ENCODE assay signal across 37 cellular contexts in genomic region chr15:63851431-63851830, GRCh38. TPM values are rescaled to one million over a fixed set of nuclear protein-coding genes. Genes with fewer than 3 reads are reported as not detected.
DNase-seq lines count a peak whose midpoint lies in the region; ATAC-seq, FAIRE-seq and TF ChIP-seq lines count a peak whose summit lies in the region.
"Had no signal": no experiment of that assay in that cellular context is flagged by ENCODE, and none has a peak within 500 bp of the region (broad histone marks: within the 10 kb centered on the region; RNA-seq: fewer than 3 reads in every experiment).

No MANE protein-coding gene starts in this region.

- H3K27ac ChIP-seq in HepG2 (ENCODE audit: extremely low read length, insufficient read depth, low read length) (no peak overlapping the region), right lobe of liver (no peak overlapping the region), HEK293 (ENCODE audit: extremely low read depth, low read depth, low read length) (no peak overlapping the region), K562 (ENCODE audit: extremely low read depth, low read depth, low read length) (no peak overlapping the region), endodermal cell (ENCODE audit: low read depth, low read length) (no peak overlapping the region), trophoblast cell (ENCODE audit: low read depth, low read length) (no peak overlapping the region)
- H3K27ac ChIP-seq: 22Rv1; A549; BLaER1; BLaER1 treated with 17β-estradiol and CSF1 and Interleukin-3, amounts not matched to agents 10 nM and 100 nM; C4-2B had no signal

- no peak overlapping the region for H2BK12ac ChIP-seq in trophoblast cell (ENCODE audit: low read length)

- H3K14ac ChIP-seq in trophoblast cell (ENCODE audit: low read length): no peak overlapping the region

- H3K4me3 ChIP-seq in HepG2 (replicated peaks in 1 of 3; ENCODE audit: insufficient read depth in 1 of 3, low read depth in 2 of 3, low read length in 3 of 3) (no peak overlapping the region), right lobe of liver (no peak overlapping the region), HEK293 (ENCODE audit: low read depth, low read length) (no peak overlapping the region), K562 (no peak overlapping the region), endodermal cell (ENCODE audit: low read length) (peak overlapping the region; percentile 8), trophoblast cell (ENCODE audit: low read depth, low read length) (no peak overlapping the region)
- H3K4me3 ChIP-seq: A549; BLaER1; BLaER1 treated with 17β-estradiol and CSF1 and Interleukin-3, amounts not matched to agents 10 nM and 100 nM had no signal

- H3K36me3 ChIP-seq in HepG2 (replicated peaks in 1 of 2; ENCODE audit: control insufficient read depth in 1 of 2, insufficient read depth in 2 of 2, low read length in 2 of 2): no peaks in the 10 kb centered on the region
- H3K36me3 ChIP-seq in right lobe of liver: no peaks in the 10 kb centered on the region
- H3K36me3 ChIP-seq in HEK293 (ENCODE audit: control insufficient read depth in 2 of 2, insufficient read depth in 1 of 2, low read length in 2 of 2): no peaks in the 10 kb centered on the region
- no peaks in the 10 kb centered on the region for H3K36me3 ChIP-seq in K562 (ENCODE audit: control insufficient read depth, insufficient read depth, low read length)
- H3K36me3 ChIP-seq in endodermal cell (ENCODE audit: control insufficient read depth, insufficient read depth, low read length): no peaks in the 10 kb centered on the region
- no peaks in the 10 kb centered on the region for H3K36me3 ChIP-seq in trophoblast cell (ENCODE audit: control insufficient read depth in 1 of 2, insufficient read depth in 2 of 2, low read length in 2 of 2)
- H3K36me3 ChIP-seq: BE2C; BLaER1; BLaER1 treated with 17β-estradiol and CSF1 and Interleukin-3, amounts not matched to agents 10 nM and 100 nM had no signal

- FAIRE-seq in HepG2 (lab: Jason Lieb, UNC) (no peak), K562 (lab: Jason Lieb, UNC) (no peak)
- FAIRE-seq: A204.1, D721Med had no signal

- TF ChIP-seq EP300 in HepG2 (IDR thresholded peaks at IDR 0.05; ENCODE audit: low read depth in 2 of 2, low read length in 2 of 2): no peak
- no peak for TF ChIP-seq EP300 in HepG2 (CRISPR knock-in tag; IDR thresholded peaks at IDR 0.05; ENCODE audit: borderline replicate concordance)
- TF ChIP-seq EP300 in K562 (IDR thresholded peaks at IDR 0.05; ENCODE audit: low read length): no peak

- no peak overlapping the region for H3K18ac ChIP-seq in trophoblast cell (ENCODE audit: low read length)

- no peak overlapping the region for H4K8ac ChIP-seq in trophoblast cell (ENCODE audit: low read depth, low read length)

- peaks cover 8% of the 10 kb centered on the region for H3K4me1 Mint-ChIP-seq in endodermal cell
- H3K4me1 Mint-ChIP-seq: CD14-positive monocyte had no signal

- H4K91ac ChIP-seq in trophoblast cell (ENCODE audit: low read depth, low read length): no peak overlapping the region

- POLR2A ChIA-PET in HepG2 (lab: Yijun Ruan, JAX): no interaction called here
- POLR2A ChIA-PET in HEK293 (lab: Yijun Ruan, JAX): no interaction called here
- POLR2A ChIA-PET in K562 (lab: Yijun Ruan, JAX): interaction anchor here (0.6 kb wide), 1 partner anchor 22 kb away, joined by 4 read pairs; no protein-coding TSS in a partner anchor

- peaks cover 9% of the 10 kb centered on the region for H3K9me3 Mint-ChIP-seq in endodermal cell
- H3K9me3 Mint-ChIP-seq: CD8-positive, alpha-beta memory T cell; CD8-positive, alpha-beta T cell had no signal

- H2BK120ac ChIP-seq in trophoblast cell (ENCODE audit: insufficient read depth, low read length, poor library complexity): no peak overlapping the region

- H3K4me1 ChIP-seq in HepG2 (ENCODE audit: insufficient read depth, low read length): no peaks in the 10 kb centered on the region
- H3K4me1 ChIP-seq in right lobe of liver: no peaks in the 10 kb centered on the region
- H3K4me1 ChIP-seq in HEK293 (ENCODE audit: control insufficient read depth, insufficient read depth, low read length): no peaks in the 10 kb centered on the region
- H3K4me1 ChIP-seq in K562 (replicated peaks in 1 of 2; ENCODE audit: control insufficient read depth in 2 of 2, insufficient read depth in 2 of 2, low read length in 2 of 2): peaks cover 3 to 20% of the 10 kb centered on the region in 2 experiments; a peak in 2 of 5 replicates
- H3K4me1 ChIP-seq in endodermal cell (ENCODE audit: control insufficient read depth, insufficient read depth, low read length): peaks cover 5% of the 10 kb centered on the region
- H3K4me1 ChIP-seq in trophoblast cell (ENCODE audit: control insufficient read depth in 1 of 2, insufficient read depth in 2 of 2, low read length in 2 of 2): peaks cover 2 to 6% of the 10 kb centered on the region in 2 experiments
- H3K4me1 ChIP-seq: A549, BE2C, Caco-2 had no signal

- no peaks in the 10 kb centered on the region for H3K9me1 ChIP-seq in K562 (ENCODE audit: control insufficient read depth, insufficient read depth, low read length)

- H3K27me3 ChIP-seq in HepG2 (ENCODE audit: control insufficient read depth in 1 of 2, insufficient read depth in 2 of 2, low read length in 2 of 2) (no peaks in the 10 kb centered on the region), right lobe of liver (no peaks in the 10 kb centered on the region), K562 (ENCODE audit: control insufficient read depth in 2 of 2, insufficient read depth in 2 of 2, low read length in 2 of 2) (no peaks in the 10 kb centered on the region), endodermal cell (ENCODE audit: control insufficient read depth, insufficient read depth, low read length, poor library complexity, severe bottlenecking) (no peaks in the 10 kb centered on the region), trophoblast cell (ENCODE audit: insufficient read depth, low read length) (no peaks in the 10 kb centered on the region)
- H3K27me3 ChIP-seq: BE2C; BLaER1; BLaER1 treated with 17β-estradiol and CSF1 and Interleukin-3, amounts not matched to agents 10 nM and 100 nM had no signal

- TF ChIP-seq POLR2A in HepG2 (IDR thresholded peaks at IDR 0.05; ENCODE audit: insufficient read depth in 1 of 2, low read depth in 2 of 2, low read length in 2 of 2): no peak
- TF ChIP-seq POLR2A in right lobe of liver (IDR thresholded peaks at IDR 0.05): no peak
- no peak for TF ChIP-seq POLR2A in K562 (conservative IDR thresholded peaks at IDR 0.05)

- H3K79me2 ChIP-seq in HepG2 (ENCODE audit: insufficient read depth, low read length): no peaks in the 10 kb centered on the region
- H3K79me2 ChIP-seq in K562 (ENCODE audit: control insufficient read depth, insufficient read depth, low read length): no peaks in the 10 kb centered on the region
- no peaks in the 10 kb centered on the region for H3K79me2 ChIP-seq in trophoblast cell (ENCODE audit: control insufficient read depth, insufficient read depth, low read length, poor library complexity)

- H2AK5ac ChIP-seq in trophoblast cell (ENCODE audit: low read length): no peak overlapping the region

- H3K9me3 ChIP-seq in HepG2 (ENCODE audit: low read length): no peaks in the 10 kb centered on the region
- no peaks in the 10 kb centered on the region for H3K9me3 ChIP-seq in right lobe of liver
- no peaks in the 10 kb centered on the region for H3K9me3 ChIP-seq in HEK293 (ENCODE audit: control insufficient read depth, insufficient read depth, low read depth, low read length)
- peaks cover 4% of the 10 kb centered on the region for H3K9me3 ChIP-seq in K562 (replicated peaks; ENCODE audit: control insufficient read depth, insufficient read depth, low read depth, low read length)
- peaks cover 7% of the 10 kb centered on the region for H3K9me3 ChIP-seq in endodermal cell (ENCODE audit: control insufficient read depth, low read length)
- no peaks in the 10 kb centered on the region for H3K9me3 ChIP-seq in trophoblast cell (ENCODE audit: insufficient read depth, low read depth, low read length)
- H3K9me3 ChIP-seq: A549, BE2C, Caco-2 had no signal

- H3K36me3 Mint-ChIP-seq in endodermal cell (ENCODE audit: low read depth): no peaks in the 10 kb centered on the region
- H3K36me3 Mint-ChIP-seq: CD14-positive monocyte; CD4-positive, alpha-beta memory T cell; CD4-positive, CD25-positive, alpha-beta regulatory T cell; CD8-positive, alpha-beta memory T cell; CD8-positive, alpha-beta T cell had no signal

- no peak overlapping the region for H2BK5ac ChIP-seq in trophoblast cell (ENCODE audit: low read depth, low read length, poor library complexity)

- no peak overlapping the region for H3K4me3 Mint-ChIP-seq in endodermal cell
- H3K4me3 Mint-ChIP-seq: B cell; CD4-positive, alpha-beta memory T cell; CD4-positive, alpha-beta T cell; CD4-positive, CD25-positive, alpha-beta regulatory T cell; CD8-positive, alpha-beta memory T cell; CD8-positive, alpha-beta T cell had no signal

- H3K9ac ChIP-seq in HepG2 (ENCODE audit: insufficient read depth, low read depth, low read length) (no peak overlapping the region), K562 (ENCODE audit: insufficient read depth in 1 of 2, low read depth in 2 of 2, low read length in 2 of 2) (no peak overlapping the region), endodermal cell (ENCODE audit: extremely low read depth, low read length, poor library complexity, severe bottlenecking) (no peak overlapping the region), trophoblast cell (ENCODE audit: low read length) (no peak overlapping the region)
- H3K9ac ChIP-seq: BLaER1; BLaER1 treated with 17β-estradiol and CSF1 and Interleukin-3, amounts not matched to agents 10 nM and 100 nM had no signal

- H4K12ac ChIP-seq in trophoblast cell (ENCODE audit: low read depth, low read length): no peak overlapping the region

- no peak overlapping the region for H2AFZ ChIP-seq in HepG2 (ENCODE audit: low read length)
- H2AFZ ChIP-seq in K562 (ENCODE audit: low read depth, low read length): no peak overlapping the region
- H2AFZ ChIP-seq in trophoblast cell (ENCODE audit: insufficient read depth, low read length, poor library complexity): no peak overlapping the region

- no peak overlapping the region for H3K23ac ChIP-seq in trophoblast cell (ENCODE audit: low read length)

- BruUV-seq in HepG2 (replicated peaks; lab: Mats Ljungman, UMichigan) (no TSS peak), K562 (replicated peaks; lab: Mats Ljungman, UMichigan) (no TSS peak)

- no peak for DNase-seq in HepG2 (ENCODE audit: low spot score)
- DNase-seq in right lobe of liver: no peak
- DNase-seq in K562 (ENCODE audit: extremely low read depth in 1 of 4, low spot score in 3 of 4): no peak
- no peak for DNase-seq in endodermal cell
- no peak for DNase-seq in trophoblast cell
- DNase-seq in NK-92 (lab: John Stamatoyannopoulos, UW; ENCODE audit: unreplicated experiment): no peak
- DNase-seq: 8988T; ACHN; AML-193; BE2C; C1 segment of cervical spinal cord; Caco-2; Calu3; CD4-positive, alpha-beta memory T cell; CD4-positive, alpha-beta T cell; CD4-positive, CD25-positive, alpha-beta regulatory T cell; CD8-positive, alpha-beta memory T cell; CD8-positive, alpha-beta T cell; COR-L47; DMS 273 treated with DMSO at 0.1 percent for 48 hours; DMS153; DMS53; DMS79; DMS79 treated with DMSO at 0.1 percent for 48 hours; DND-41; EL had no signal

- H4K20me1 ChIP-seq in HepG2 (ENCODE audit: insufficient read depth, low read length): no peaks in the 10 kb centered on the region
- no peaks in the 10 kb centered on the region for H4K20me1 ChIP-seq in K562 (replicated peaks; ENCODE audit: control insufficient read depth, insufficient read depth, low read length)
- H4K20me1 ChIP-seq: BLaER1; BLaER1 treated with 17β-estradiol and CSF1 and Interleukin-3, amounts not matched to agents 10 nM and 100 nM had no signal

- TF ChIP-seq RAD21 in HepG2 (CRISPR knock-in tag; IDR thresholded peaks at IDR 0.05) (no peak), K562 (CRISPR knock-in tag; conservative IDR thresholded peaks at IDR 0.05 in 1 of 2, IDR thresholded peaks at IDR 0.05 in 1 of 2) (no peak)

- ATAC-seq in HepG2 (no peak), right lobe of liver (no peak), K562 (no peak), HG03439 (IDR thresholded peaks at IDR 0.05; ENCODE audit: unreplicated experiment) (no peak)
- ATAC-seq: A549; CD8-positive, alpha-beta T cell had no signal

- H3K4me2 ChIP-seq in HepG2 (ENCODE audit: low read depth, low read length): no peak overlapping the region
- no peak overlapping the region for H3K4me2 ChIP-seq in K562 (ENCODE audit: insufficient read depth, low read length)
- no peak overlapping the region for H3K4me2 ChIP-seq in trophoblast cell (ENCODE audit: low read length)
- H3K4me2 ChIP-seq: A549; BLaER1; BLaER1 treated with 17β-estradiol and CSF1 and Interleukin-3, amounts not matched to agents 10 nM and 100 nM had no signal

- in situ Hi-C loops in HepG2 (cut with HindIII; ENCODE audit: extremely low pct_ligation_motif_present, low pct_unique_long_range_greater_than_20kb) (no loop called here), K562 (cut with MboI) (no loop called here)

- H3K27me3 Mint-ChIP-seq in endodermal cell (ENCODE audit: insufficient read depth): peaks cover 2% of the 10 kb centered on the region
- H3K27me3 Mint-ChIP-seq: B cell; CD4-positive, alpha-beta T cell; CD4-positive, CD25-positive, alpha-beta regulatory T cell; CD8-positive, alpha-beta memory T cell had no signal

- TF ChIP-seq CTCF in HepG2 (CRISPR knock-in tag; IDR thresholded peaks at IDR 0.05) (no peak), right lobe of liver (IDR thresholded peaks at IDR 0.05) (no peak), HEK293 (tag by site-specific recombination; IDR thresholded peaks at IDR 0.05) (no peak), K562 (IDR thresholded peaks at IDR 0.05 in 2 of 3, conservative IDR thresholded peaks at IDR 0.05 in 1 of 3; ENCODE audit: insufficient read depth in 2 of 3, low read depth in 1 of 3, low read length in 3 of 3) (no peak), endodermal cell (conservative IDR thresholded peaks at IDR 0.05) (no peak)

- H3K27ac Mint-ChIP-seq in endodermal cell: no peak overlapping the region
- H3K27ac Mint-ChIP-seq: B cell; CD14-positive monocyte; CD4-positive, alpha-beta memory T cell; CD4-positive, alpha-beta T cell; CD4-positive, CD25-positive, alpha-beta regulatory T cell; CD8-positive, alpha-beta T cell had no signal

- H3K4ac ChIP-seq in trophoblast cell (ENCODE audit: low read depth, low read length): no peak overlapping the region

- H3K79me1 ChIP-seq in trophoblast cell (ENCODE audit: low read length): peaks cover 7% of the 10 kb centered on the region

- CTCF ChIA-PET in HepG2 (lab: Yijun Ruan, JAX; ENCODE audit: low intra/inter-chr PET ratio, low total read pairs): no interaction called here
- CTCF ChIA-PET in HEK293 (lab: Yijun Ruan, JAX): no interaction called here
- CTCF ChIA-PET in K562 (lab: Yijun Ruan, JAX; ENCODE audit: low intra/inter-chr PET ratio): no interaction called here

- intact Hi-C loops in HepG2 (cut with micrococcal nuclease; ENCODE audit: unreplicated experiment): no loop called here
- intact Hi-C loops in right lobe of liver (cut with DNase I): no loop called here
- intact Hi-C loops in K562 (cut with micrococcal nuclease): no loop called here

RNA-seq across cellular contexts. Expression of gene HERC1, which starts 17.7 kb away (rescaled TPM):
- total RNA-seq in HepG2 (2016; rRNA removed; fragmentation: Illumina TruSeq; extraction: Trizol): 38.6 and 62.2 TPM in 2 replicates
- 22.0 and 23.8 TPM in 2 replicates for total RNA-seq in HepG2 (2016; cell fraction: cytosol; rRNA removed; fragmentation: Illumina TruSeq; extraction: Trizol; ENCODE audit: low read depth)
- total RNA-seq in HepG2 (2016; cell fraction: insoluble cytoplasmic fraction; rRNA removed; fragmentation: Illumina TruSeq; extraction: Trizol): 41.2 and 56.2 TPM in 2 replicates
- 16.5 and 18.5 TPM in 2 replicates for total RNA-seq in HepG2 (2016; cell fraction: membrane; rRNA removed; fragmentation: Illumina TruSeq; extraction: Trizol)
- total RNA-seq in HepG2 (2016; cell fraction: nucleus; rRNA removed; fragmentation: Illumina TruSeq; extraction: Trizol): 39.5 and 40.7 TPM in 2 replicates
- polyA plus RNA-seq in HepG2 (2011; rRNA removed): 12.1 and 20.8 TPM in 2 replicates
- 13.7 and 17.3 TPM in 2 replicates for polyA plus RNA-seq in HepG2 (2011; cell fraction: cytosol; rRNA removed)
- 30.6 and 37.2 TPM in 2 replicates for polyA plus RNA-seq in HepG2 (2011; cell fraction: nucleus; rRNA removed)
- 17.2 and 22.8 TPM in 2 replicates for polyA plus RNA-seq in HepG2 (2012)
- polyA plus RNA-seq in HepG2 (2016; cell fraction: cytosol; fragmentation: Illumina TruSeq; extraction: Trizol; ENCODE audit: low read depth): 0.95 and 1.4 TPM in 2 replicates
- 26.3 and 30.6 TPM in 2 replicates for polyA plus RNA-seq in HepG2 (2016; cell fraction: insoluble cytoplasmic fraction; fragmentation: Illumina TruSeq; extraction: Trizol; ENCODE audit: low read depth)
- 2.7 and 3.0 TPM in 2 replicates for polyA plus RNA-seq in HepG2 (2016; cell fraction: membrane; fragmentation: Illumina TruSeq; extraction: Trizol; ENCODE audit: low read depth)
- polyA plus RNA-seq in HepG2 (2016; cell fraction: nucleus; fragmentation: Illumina TruSeq; extraction: Trizol; ENCODE audit: insufficient read depth, low read depth): 16.0 and 24.1 TPM in 2 replicates
- polyA minus RNA-seq in HepG2 (2011; rRNA and poly(A)+ RNA removed; ENCODE audit: low replicate concordance): 51.5 and 96.6 TPM in 2 replicates
- 35.2 and 36.6 TPM in 2 replicates for polyA minus RNA-seq in HepG2 (2011; cell fraction: cytosol; rRNA and poly(A)+ RNA removed)
- 68.0 and 72.2 TPM in 2 replicates for polyA minus RNA-seq in HepG2 (2011; cell fraction: nucleus; rRNA and poly(A)+ RNA removed)
- total RNA-seq in right lobe of liver: 10 to 100 TPM; 35.1 to 46.2 (median 38.0) TPM
- 151 and 399 TPM in 2 replicates for total RNA-seq in K562 (2011; cell fraction: chromatin; rRNA removed; ENCODE audit: low replicate concordance)
- total RNA-seq in K562 (2011; cell fraction: nucleolus; rRNA removed): 94.9 and 123 TPM in 2 replicates
- total RNA-seq in K562 (2011; cell fraction: nucleoplasm; rRNA removed): 139 and 141 TPM in 2 replicates
- 91.9 and 93.1 TPM in 2 replicates for total RNA-seq in K562 (2014; rRNA removed)
- 79.2 and 88.1 TPM in 2 replicates for total RNA-seq in K562 (2014; rRNA removed; fragmentation: Illumina TruSeq; extraction: Trizol)
- 90.4 and 92.6 TPM in 2 replicates for total RNA-seq in K562 (2015; rRNA removed; fragmentation: Illumina TruSeq; extraction: Trizol)
- total RNA-seq in K562 (2021): 103 and 108 TPM in 2 replicates
- polyA plus RNA-seq in K562 (2011; rRNA removed): 43.9 and 48.3 TPM in 2 replicates
- polyA plus RNA-seq in K562 (2011; cell fraction: cytosol; rRNA removed): 46.7 and 50.5 TPM in 2 replicates
- 125 and 130 TPM in 2 replicates for polyA plus RNA-seq in K562 (2011; cell fraction: nucleus; rRNA removed)
- polyA plus RNA-seq in K562 (2012): 68.9 and 92.0 TPM in 2 replicates
- 79.0 and 89.9 TPM in 2 replicates for polyA plus RNA-seq in K562 (2014; fragmentation: Illumina TruSeq; extraction: Trizol)
- 10 to 100 TPM; 24.5 to 42.4 TPM for polyA plus RNA-seq in K562 (2014; fragmentation: Nextera tagmentation; extraction: Ambion mirVana)
- polyA plus RNA-seq in K562 (2014; rRNA removed): 70.7 and 83.4 TPM in 2 replicates
- polyA minus RNA-seq in K562 (2011; rRNA and poly(A)+ RNA removed): 115 and 136 TPM in 2 replicates
- polyA minus RNA-seq in K562 (2011; cell fraction: cytosol; rRNA and poly(A)+ RNA removed): 56.8 and 74.4 TPM in 2 replicates
- 75.0 and 142 TPM in 2 replicates for polyA minus RNA-seq in K562 (2011; cell fraction: nucleus; rRNA and poly(A)+ RNA removed)
- total RNA-seq in endodermal cell: 10 to 100 TPM; 31.3 to 34.6 TPM
- polyA plus RNA-seq in endodermal cell (2013, experiment 1 of 2): 30.0 TPM
- polyA plus RNA-seq in endodermal cell (2013, experiment 2 of 2): 34.7 TPM
- polyA plus RNA-seq in trophoblast cell (2013): 29.8 and 34.2 TPM in 2 replicates

Comparison
In these comparisons a context has a peak if more than half of its experiments do, and no peak if none do; other contexts are left out.
1. Of the 241 proteins assayed by ChIP-seq in both HepG2 and K562: peak only in HepG2: none; only in K562: CEBPG; in both: none; in neither: 238; mixed calls (peak in some experiments, not most) for 2.